Comparison of ENCODE assay signal across 8 cellular contexts in genomic region chr10:97498076-97498840, GRCh38. TPM values are rescaled to one million over a fixed set of nuclear protein-coding genes. Genes with fewer than 3 reads are reported as not detected.
DNase-seq lines count a peak whose midpoint lies in the region; ATAC-seq and TF ChIP-seq lines count a peak whose summit lies in the region.

TSS of gene MMS19 (minus strand) at chr10:97498422. CDS start at chr10:97498384, 38 bp downstream.

- peaks cover 45% of the 10 kb centered on the region for H3K4me1 Mint-ChIP-seq in activated CD4-positive, alpha-beta T cell treated with anti-CD3 and anti-CD28 coated beads, Interleukin-2, amount 10 ng/mL, durations not matched to agents 7 days and 5 days

- H3K9me3 ChIP-seq in BLaER1, result no peaks in the 10 kb centered on the region
- no peaks in the 10 kb centered on the region for H3K9me3 ChIP-seq in left lung

- CTCF ChIA-PET in activated CD4-positive, alpha-beta T cell treated with anti-CD3 and anti-CD28 coated beads, Interleukin-2, amount 10 ng/mL, durations not matched to agents 7 days and 5 days (lab: Charles Lee), result interaction anchor here (1.0 to 1.5 kb wide), 3 partner anchors 12 to 17 kb away, joined by 3 to 6 read pairs (median 3); no protein-coding TSS in a partner anchor

- H3K9ac ChIP-seq in BLaER1, result peak within 1 kb of the TSS; percentile 87

- intact Hi-C loops in left lung (cut with DNase I), result no loop called here

- no peaks in the 10 kb centered on the region for H3K9me3 Mint-ChIP-seq in activated CD4-positive, alpha-beta T cell treated with anti-CD3 and anti-CD28 coated beads, Interleukin-2, amount 10 ng/mL, durations not matched to agents 7 days and 5 days

- POLR2A ChIA-PET in activated CD4-positive, alpha-beta T cell treated with anti-CD3 and anti-CD28 coated beads, Interleukin-2, amount 10 ng/mL, durations not matched to agents 7 days and 5 days (lab: Charles Lee), result interaction anchor here (0.7 kb wide), 1 partner anchor 53 kb away, joined by 8 read pairs; no protein-coding TSS in a partner anchor

- peaks cover 18% of the 10 kb centered on the region for H3K36me3 ChIP-seq in BLaER1
- H3K36me3 ChIP-seq in left lung, result peaks cover 0 to 3% of the 10 kb centered on the region in 2 donors

- peak within 1 kb of the TSS; percentile 98 for H3K27ac Mint-ChIP-seq in activated CD4-positive, alpha-beta T cell treated with anti-CD3 and anti-CD28 coated beads, Interleukin-2, amount 10 ng/mL, durations not matched to agents 7 days and 5 days

- peak within 1 kb of the TSS; percentile 98 for H3K4me2 ChIP-seq in BLaER1

- H3K4me3 ChIP-seq in BLaER1 (peak within 1 kb of the TSS; percentile 85), left lung (peak within 1 kb of the TSS; percentile 73 to 96)

- peak; percentile 96 for ATAC-seq in GM19328 (IDR thresholded peaks at IDR 0.05; ENCODE audit: unreplicated experiment)
- ATAC-seq in HG03520 (IDR thresholded peaks at IDR 0.05; ENCODE audit: unreplicated experiment), result peak; percentile 85
- ATAC-seq in left lung, result peak; percentile 90

- H3K27ac ChIP-seq in BLaER1 (peak within 1 kb of the TSS; percentile 89), left lung (peak within 1 kb of the TSS; percentile 91 to 93)

- peak within 1 kb of the TSS; percentile 99 for H3K4me3 Mint-ChIP-seq in activated CD4-positive, alpha-beta T cell treated with anti-CD3 and anti-CD28 coated beads, Interleukin-2, amount 10 ng/mL, durations not matched to agents 7 days and 5 days

- peak in 1 of 2 donors; percentile 22 for TF ChIP-seq CTCF in left lung (IDR thresholded peaks at IDR 0.05)

- peaks cover 52% of the 10 kb centered on the region for H3K4me1 ChIP-seq in BLaER1
- H3K4me1 ChIP-seq in left lung, result peaks cover 38 to 60% of the 10 kb centered on the region in 2 donors

- peaks cover 30% of the 10 kb centered on the region for H3K27me3 Mint-ChIP-seq in activated CD4-positive, alpha-beta T cell treated with anti-CD3 and anti-CD28 coated beads, Interleukin-2, amount 10 ng/mL, durations not matched to agents 7 days and 5 days

- DNase-seq in NCI-H69 (lab: John Stamatoyannopoulos, UW) (peak; percentile 98), cortex of kidney (lab: John Stamatoyannopoulos, UW) (peak; percentile 100), left lung (peak; percentile 99 to 100)
- DNase-seq in activated CD4-positive, alpha-beta T cell treated with anti-CD3 and anti-CD28 coated beads, Interleukin-2, amount 10 ng/mL, durations not matched to agents 7 days and 5 days, result peak; percentile 98
- peak; percentile 99 for DNase-seq in stimulated activated CD4-positive, alpha-beta T cell treated with anti-CD3 and anti-CD28 coated beads, Interleukin-2, amount 100 ng/mL, for 48 hours

- H4K20me1 ChIP-seq in BLaER1, result peaks cover 70% of the 10 kb centered on the region

- H3K36me3 Mint-ChIP-seq in activated CD4-positive, alpha-beta T cell treated with anti-CD3 and anti-CD28 coated beads, Interleukin-2, amount 10 ng/mL, durations not matched to agents 7 days and 5 days (ENCODE audit: low read depth), result peaks cover 9% of the 10 kb centered on the region

- H3K27me3 ChIP-seq in BLaER1 (peaks cover 37% of the 10 kb centered on the region), left lung (no peaks in the 10 kb centered on the region)

RNA-seq across cellular contexts. Expression of gene MMS19, which starts in this region (rescaled TPM):
- total RNA-seq in activated CD4-positive, alpha-beta T cell treated with anti-CD3 and anti-CD28 coated beads, Interleukin-2, amount 10 ng/mL, durations not matched to agents 7 days and 5 days, result 10 to 100 TPM; 64.7 to 68.6 TPM
- total RNA-seq in left lung, result 10 to 100 TPM; 60.1 to 60.7 TPM

Comparison
In these comparisons a context has a peak if more than half of its experiments do, and no peak if none do; other contexts are left out.
1. Peak in every context shown above with its lines: DNase-seq, ATAC-seq, H3K4me3 ChIP-seq and H3K27ac ChIP-seq.